In the genomic region with DNA sequence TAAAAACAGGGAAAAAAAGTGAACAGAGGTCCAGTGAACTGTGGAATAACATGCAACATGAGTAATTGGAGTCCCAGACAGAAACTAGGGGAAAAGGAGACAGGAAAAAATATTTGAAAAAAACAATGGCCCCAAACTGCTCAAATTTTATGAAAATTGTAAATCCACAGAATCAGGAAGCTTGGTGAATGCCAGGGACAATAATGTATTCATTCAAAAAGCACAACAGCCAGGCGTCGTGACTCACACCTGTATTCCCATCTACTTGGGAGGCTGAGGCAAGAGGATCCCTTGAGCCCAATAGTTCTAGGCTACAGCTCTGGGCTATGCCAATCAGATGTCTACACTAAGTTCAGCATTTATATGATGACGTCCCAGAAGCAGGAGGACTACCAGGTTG, we compare ENCODE assay signal across 19 cellular contexts.
"Had no signal": no experiment of that assay in that cellular context is flagged by ENCODE, and none has a peak within 500 bp of the region (broad histone marks: within the 10 kb centered on the region; RNA-seq: fewer than 3 reads in every experiment).

No MANE protein-coding gene starts in this region.

- H3K4me2 ChIP-seq: neural progenitor cell, smooth muscle cell had no signal

- H2AFZ ChIP-seq: neural progenitor cell had no signal

- H3K4me3 Mint-ChIP-seq: endodermal cell, neural progenitor cell, T-cell had no signal

- ATAC-seq: left lobe of liver, pancreas, right cardiac atrium, T-cell had no signal

- H3K27ac ChIP-seq: esophagus squamous epithelium, neural progenitor cell, pancreas, SK-N-MC, thyroid gland had no signal

- H3K9me3 Mint-ChIP-seq: endodermal cell, neural progenitor cell, T-cell had no signal

- H3K4me3 ChIP-seq: esophagus squamous epithelium, heart left ventricle, neural progenitor cell, pancreas, SK-N-MC, smooth muscle cell, thyroid gland had no signal

- DNase-seq: activated CD4-positive, alpha-beta T cell treated with anti-CD3 and anti-CD28 coated beads for 48 hours; activated CD8-positive, alpha-beta memory T cell treated with anti-CD3 and anti-CD28 coated beads for 24 hours; activated gamma-delta T cell; activated T-cell treated with anti-CD3 and anti-CD28 coated beads for 4 hours; caudate nucleus; endodermal cell; esophagus squamous epithelium; foreskin melanocyte; heart left ventricle; mesendoderm; pancreas; right cardiac atrium; T-cell; thyroid gland had no signal

- H3K27ac Mint-ChIP-seq: endodermal cell, neural progenitor cell had no signal

- H3K27me3 Mint-ChIP-seq: T-cell had no signal

- H3K9ac ChIP-seq: neural progenitor cell had no signal

- H3K9me3 ChIP-seq: esophagus squamous epithelium, heart left ventricle, pancreas, thyroid gland had no signal

- FAIRE-seq: pancreas, urothelium cell line had no signal

- H3K27me3 ChIP-seq: esophagus squamous epithelium, heart left ventricle, neural progenitor cell, pancreas, thyroid gland had no signal

- H3K4me1 Mint-ChIP-seq: endodermal cell had no signal
